29 cellular contexts compared by ENCODE assay signal in genomic region chr1:12246584-12246983, GRCh38.
"Had no signal": no experiment of that assay in that cellular context is flagged by ENCODE, and none has a peak within 500 bp of the region (broad histone marks: within the 10 kb centered on the region; RNA-seq: fewer than 3 reads in every experiment).

No MANE protein-coding gene starts in this region.

- H3K27me3 Mint-ChIP-seq: activated B cell treated with CpG ODN at 0.5 μM for 24 hours; activated CD4-positive, alpha-beta memory T cell treated with anti-CD3 and anti-CD28 coated beads for 36 hours; activated naive CD8-positive, alpha-beta T cell treated with anti-CD3 and anti-CD28 coated beads for 36 hours; central memory CD8-positive, alpha-beta T cell had no signal

- H3K4me3 Mint-ChIP-seq: activated B cell treated with CpG ODN at 0.5 μM for 24 hours; activated CD4-positive, alpha-beta memory T cell treated with anti-CD3 and anti-CD28 coated beads for 36 hours; activated naive CD8-positive, alpha-beta T cell treated with anti-CD3 and anti-CD28 coated beads for 36 hours; activated T-cell treated with anti-CD3 and anti-CD28 coated beads, Interleukin-2, amount 50 U/mL, for 4 hours; activated T-helper 1 cell treated with anti-CD3 and anti-CD28 coated beads, Interleukin-12 subunit alpha, Interleukin-12 subunit beta, Interleukin-2, Interleukin-4 antibody, amounts not matched to agents 30 ng/mL and 10 ng/mL and 1 ng/mL, durations not matched to agents 14 hours and 24 hours and 36 hours; central memory CD8-positive, alpha-beta T cell had no signal

- H3K4me1 Mint-ChIP-seq: activated B cell treated with CpG ODN at 0.5 μM for 24 hours had no signal

- H3K9me3 ChIP-seq: ascending aorta, SJCRH30 had no signal

- H3K27me3 ChIP-seq: ascending aorta, cardiac muscle cell, SJCRH30 had no signal

- ATAC-seq: activated T-cell treated with anti-CD3 and anti-CD28 coated beads, Interleukin-2, amount 50 U/mL, for 4 hours; Panc1 had no signal

- H3K9me3 Mint-ChIP-seq: activated B cell treated with CpG ODN at 0.5 μM for 24 hours; activated CD4-positive, alpha-beta memory T cell treated with anti-CD3 and anti-CD28 coated beads for 36 hours; activated naive CD8-positive, alpha-beta T cell treated with anti-CD3 and anti-CD28 coated beads for 36 hours; activated T-cell treated with anti-CD3 and anti-CD28 coated beads, Interleukin-2, amount 50 U/mL, for 4 hours; activated T-helper 1 cell treated with anti-CD3 and anti-CD28 coated beads, Interleukin-12 subunit alpha, Interleukin-12 subunit beta, Interleukin-2, Interleukin-4 antibody, amounts not matched to agents 30 ng/mL and 10 ng/mL and 1 ng/mL, durations not matched to agents 14 hours and 24 hours and 36 hours; central memory CD8-positive, alpha-beta T cell had no signal

- H3K4me1 ChIP-seq: ascending aorta, SJCRH30 had no signal

- H3K4me3 ChIP-seq: ascending aorta, cardiac muscle cell, SJCRH30, SK-N-MC had no signal

- DNase-seq: activated B cell treated with CpG ODN at 0.5 μM for 24 hours; activated CD4-positive, alpha-beta memory T cell treated with anti-CD3 and anti-CD28 coated beads for 36 hours; activated CD4-positive, alpha-beta T cell treated with anti-CD3 and anti-CD28 coated beads for 4 hours; activated CD4-positive, alpha-beta T cell treated with anti-CD3 and anti-CD28 coated beads, Interleukin-2, amount 50 U/mL, for 1 hour; activated CD4-positive, CD25-positive, alpha-beta regulatory T cell treated with anti-CD3 and anti-CD28 coated beads, Interleukin-2, amount 50 U/mL, for 72 hours; activated CD8-positive, alpha-beta memory T cell treated with anti-CD3 and anti-CD28 coated beads, Interleukin-2, amount 50 U/mL, for 4 hours; activated gamma-delta T cell treated with Interleukin-2 at 50 U/mL for 16 hours; activated naive CD4-positive, alpha-beta T cell treated with anti-CD3 and anti-CD28 coated beads, Interleukin-2, amount 50 U/mL, for 16 hours; activated naive CD8-positive, alpha-beta T cell treated with anti-CD3 and anti-CD28 coated beads for 36 hours; activated T-cell treated with anti-CD3 and anti-CD28 coated beads for 4 hours; activated T-cell treated with anti-CD3 and anti-CD28 coated beads, Interleukin-2, amount 50 U/mL, for 4 hours; amniotic stem cell; Karpas-422; KBM-7; NCI-H1105 treated with DMSO at 0.1 percent for 48 hours; NCI-H1436; NCI-H1694; NCI-H1930; NCI-H2081 treated with DMSO at 0.1 percent for 48 hours; NCI-H226; NCI-H524 treated with DMSO at 0.1 percent for 48 hours; SHP77; SJCRH30 had no signal

- H3K27ac ChIP-seq: cardiac muscle cell, SJCRH30, SK-N-MC had no signal

- H3K27ac Mint-ChIP-seq: activated B cell treated with CpG ODN at 0.5 μM for 24 hours; activated CD4-positive, alpha-beta memory T cell treated with anti-CD3 and anti-CD28 coated beads for 36 hours; activated naive CD8-positive, alpha-beta T cell treated with anti-CD3 and anti-CD28 coated beads for 36 hours; activated T-helper 1 cell treated with anti-CD3 and anti-CD28 coated beads, Interleukin-12 subunit alpha, Interleukin-12 subunit beta, Interleukin-2, Interleukin-4 antibody, amounts not matched to agents 30 ng/mL and 10 ng/mL and 1 ng/mL, durations not matched to agents 14 hours and 24 hours and 36 hours had no signal
